10 cellular contexts compared by ENCODE assay signal in genomic region chr2:157444643-157445040, GRCh38. TPM values are rescaled to one million over a fixed set of nuclear protein-coding genes. Genes with fewer than 3 reads are reported as not detected.
A peak's percentile ranks its signal among the peaks of the same experiment; 100 is the strongest.
DNase-seq lines count a peak whose midpoint lies in the region; ATAC-seq and TF ChIP-seq lines count a peak whose summit lies in the region.
"Had no signal": no experiment of that assay in that cellular context is flagged by ENCODE, and none has a peak within 500 bp of the region (broad histone marks: within the 10 kb centered on the region; RNA-seq: fewer than 3 reads in every experiment).

No MANE protein-coding gene starts in this region.

- H4K20me1 ChIP-seq in OCI-LY1 (ENCODE audit: insufficient read depth, low read length), result no peaks in the 10 kb centered on the region

- DNase-seq in glutamatergic neuron, result no peak
- no peak for DNase-seq in cardiac septum (ENCODE audit: low spot score)
- DNase-seq in mesothelial cell of epicardium (ENCODE audit: low spot score in 2 of 2, unreplicated experiment in 2 of 2), result no peak
- no peak for DNase-seq in NCI-H2171 treated with DMSO at 0.1 percent for 48 hours (lab: John Stamatoyannopoulos, UW)

- intact Hi-C loops in cardiac septum (cut with DNase I), result no loop called here

- H3K4me2 ChIP-seq in OCI-LY1 (ENCODE audit: low read length), result peak overlapping the region; percentile 95

- H3K79me2 ChIP-seq in OCI-LY1 (ENCODE audit: insufficient read depth, low read length), result peaks cover 42% of the 10 kb centered on the region

- H3K36me3 ChIP-seq in OCI-LY1 (ENCODE audit: insufficient read depth, low read length) (peaks cover 31% of the 10 kb centered on the region; the same call in 1 of the 2 replicates), mucosa of rectum (ENCODE audit: control insufficient read depth in 2 of 2, insufficient read depth in 2 of 2, low read length in 2 of 2) (no peaks in the 10 kb centered on the region)
- H3K36me3 ChIP-seq: SJSA1 had no signal

- H3K9me2 ChIP-seq in OCI-LY1 (ENCODE audit: low read depth, low read length), result no peaks in the 10 kb centered on the region

- no peaks in the 10 kb centered on the region for H3F3A ChIP-seq in OCI-LY1 (ENCODE audit: insufficient read depth, low read length)

- H3K27ac Mint-ChIP-seq in glutamatergic neuron (ENCODE audit: unreplicated experiment) (no peak overlapping the region), mesothelial cell of epicardium (no peak overlapping the region)
- H3K27ac Mint-ChIP-seq: brain had no signal

- H3K27me3 Mint-ChIP-seq in glutamatergic neuron (ENCODE audit: unreplicated experiment) (no peaks in the 10 kb centered on the region), mesothelial cell of epicardium (ENCODE audit: low read depth) (peaks cover 15% of the 10 kb centered on the region)
- H3K27me3 Mint-ChIP-seq: brain had no signal

- H3K4me1 Mint-ChIP-seq in glutamatergic neuron (ENCODE audit: low read depth, unreplicated experiment), result no peaks in the 10 kb centered on the region
- peaks cover 5% of the 10 kb centered on the region for H3K4me1 Mint-ChIP-seq in mesothelial cell of epicardium

- H3K4me3 ChIP-seq in GM12875 (ENCODE audit: low read depth, low read length) (peak overlapping the region; percentile 14), OCI-LY1 (ENCODE audit: low read depth, low read length, poor library complexity, severe bottlenecking) (peak overlapping the region; percentile 69), mucosa of rectum (ENCODE audit: low read length in 2 of 2) (peak overlapping the region in 1 of 2 donors; percentile 83)
- H3K4me3 ChIP-seq: SJSA1 had no signal

- H3K9me3 ChIP-seq in OCI-LY1 (ENCODE audit: low read length) (no peaks in the 10 kb centered on the region), mucosa of rectum (ENCODE audit: control insufficient read depth in 2 of 2, low read length in 2 of 2) (no peaks in the 10 kb centered on the region)
- H3K9me3 ChIP-seq: SJSA1 had no signal

- H3K4me3 Mint-ChIP-seq in glutamatergic neuron (ENCODE audit: unreplicated experiment) (no peak overlapping the region), mesothelial cell of epicardium (no peak overlapping the region)
- H3K4me3 Mint-ChIP-seq: brain had no signal

- no peaks in the 10 kb centered on the region for H3K9me3 Mint-ChIP-seq in glutamatergic neuron (ENCODE audit: unreplicated experiment)
- H3K9me3 Mint-ChIP-seq in mesothelial cell of epicardium, result no peaks in the 10 kb centered on the region

- peak overlapping the region; percentile 92 for H3K27ac ChIP-seq in OCI-LY1 (ENCODE audit: low read depth, low read length, poor library complexity, severe bottlenecking)
- peak overlapping the region; percentile 88 to 90 for H3K27ac ChIP-seq in mucosa of rectum (ENCODE audit: low read depth in 2 of 2, low read length in 2 of 2)
- H3K27ac ChIP-seq: SJSA1 had no signal

- H3K4me1 ChIP-seq in OCI-LY1 (ENCODE audit: insufficient read depth, low read length, severe bottlenecking) (peaks cover 44% of the 10 kb centered on the region), mucosa of rectum (ENCODE audit: control insufficient read depth in 2 of 2, insufficient read depth in 2 of 2, low read length in 2 of 2) (peaks cover 9 to 11% of the 10 kb centered on the region in 2 donors)
- H3K4me1 ChIP-seq: SJSA1 had no signal

- H3K27me3 ChIP-seq in OCI-LY1 (ENCODE audit: insufficient read depth, low read length), result no peaks in the 10 kb centered on the region
- H3K27me3 ChIP-seq in mucosa of rectum (ENCODE audit: control insufficient read depth in 2 of 2, insufficient read depth in 2 of 2, low read length in 2 of 2), result no peaks in the 10 kb centered on the region
- H3K27me3 ChIP-seq: SJSA1 had no signal

- H3K9ac ChIP-seq in OCI-LY1 (ENCODE audit: low read length) (peak overlapping the region; percentile 81), mucosa of rectum (ENCODE audit: low read depth in 1 of 2, low read length in 2 of 2) (peak overlapping the region in 1 of 2 donors; percentile 52)

- TF ChIP-seq CTCF in GM12875 (IDR thresholded peaks at IDR 0.05; ENCODE audit: borderline replicate concordance, insufficient read depth, low read depth, low read length) (no peak), OCI-LY1 (IDR thresholded peaks at IDR 0.05; ENCODE audit: low read length) (no peak), glutamatergic neuron (IDR thresholded peaks at IDR 0.05; ENCODE audit: partially characterized antibody, unreplicated experiment) (no peak), mesothelial cell of epicardium (IDR thresholded peaks at IDR 0.05; ENCODE audit: unreplicated experiment) (no peak)

- H3K36me3 Mint-ChIP-seq in glutamatergic neuron (ENCODE audit: unreplicated experiment) (no peaks in the 10 kb centered on the region), mesothelial cell of epicardium (no peaks in the 10 kb centered on the region)
- H3K36me3 Mint-ChIP-seq: brain had no signal

- peak overlapping the region; percentile 19; the same call in 1 of the 2 replicates for H2AFZ ChIP-seq in OCI-LY1 (ENCODE audit: low read length)

- ATAC-seq in GM21360 (IDR thresholded peaks at IDR 0.05; ENCODE audit: unreplicated experiment), result peak; percentile 17

RNA-seq across cellular contexts. Expression of gene CYTIP, which starts 0.8 kb away (rescaled TPM):
- total RNA-seq in glutamatergic neuron (ENCODE audit: unreplicated experiment) (not detected), cardiac septum (2.5 TPM), mesothelial cell of epicardium (0.38 TPM in 1 of 3 replicates, not detected in the others)
- total RNA-seq: SJSA1 had no signal
